ENCODE assay signal across 9 cellular contexts in genomic region chr3:146640955-146641867, GRCh38. TPM values are rescaled to one million over a fixed set of nuclear protein-coding genes. Genes with fewer than 3 reads are reported as not detected.
DNase-seq lines count a peak whose midpoint lies in the region; ATAC-seq and TF ChIP-seq lines count a peak whose summit lies in the region.
"Had no signal": no experiment of that assay in that cellular context is flagged by ENCODE, and none has a peak within 500 bp of the region (broad histone marks: within the 10 kb centered on the region; RNA-seq: fewer than 3 reads in every experiment).

No MANE protein-coding gene starts in this region.

- H3K27ac Mint-ChIP-seq in nephron progenitor cell: no peak overlapping the region
- H3K27ac Mint-ChIP-seq: dendritic cell treated with granulocyte-macrophage colony-stimulating factor and Interleukin-4, amounts not matched to agents 40 ng/mL and 50 ng/mL, for 4 days had no signal

- peaks cover 3% of the 10 kb centered on the region for H3K27me3 Mint-ChIP-seq in nephron progenitor cell (ENCODE audit: low read depth, poor library complexity)

- H3K9ac ChIP-seq in NT2/D1 (ENCODE audit: insufficient read length, low read depth) (no peak overlapping the region), colonic mucosa (ENCODE audit: low read depth in 2 of 2, low read length in 2 of 2) (no peak overlapping the region)

- peak; percentile 35 for TF ChIP-seq CTCF in colonic mucosa (IDR thresholded peaks at IDR 0.05)
- peak; percentile 60 for TF ChIP-seq CTCF in nephron progenitor cell (IDR thresholded peaks at IDR 0.05)

- no peak overlapping the region for H3K4me3 Mint-ChIP-seq in nephron progenitor cell
- H3K4me3 Mint-ChIP-seq: dendritic cell treated with granulocyte-macrophage colony-stimulating factor and Interleukin-4, amounts not matched to agents 40 ng/mL and 50 ng/mL, for 4 days had no signal

- H3K4me1 ChIP-seq in NT2/D1 (ENCODE audit: insufficient read depth, insufficient read length) (no peaks in the 10 kb centered on the region), colonic mucosa (no peaks in the 10 kb centered on the region)

- no peak overlapping the region for H3K4me3 ChIP-seq in NT2/D1 (ENCODE audit: insufficient read length, low read depth)
- no peak overlapping the region for H3K4me3 ChIP-seq in colonic mucosa

- DNase-seq in NCI-H510A treated with DMSO at 0.1 percent for 48 hours (lab: John Stamatoyannopoulos, UW) (peak; percentile 43), NCI-H510A (lab: John Stamatoyannopoulos, UW) (no peak), NT2/D1 (ENCODE audit: low read depth, low spot score) (peak; percentile 38), colonic mucosa (no peak), nephron progenitor cell (peak; percentile 24)

- H3K4me1 Mint-ChIP-seq in nephron progenitor cell: no peaks in the 10 kb centered on the region

- H3K36me3 ChIP-seq in NT2/D1 (ENCODE audit: insufficient read depth, insufficient read length, low read length) (no peaks in the 10 kb centered on the region), colonic mucosa (no peaks in the 10 kb centered on the region)

- intact Hi-C loops in colonic mucosa (cut with DNase I): no loop called here

- H3K9me3 Mint-ChIP-seq in nephron progenitor cell: no peaks in the 10 kb centered on the region
- H3K9me3 Mint-ChIP-seq: dendritic cell treated with granulocyte-macrophage colony-stimulating factor and Interleukin-4, amounts not matched to agents 40 ng/mL and 50 ng/mL, for 4 days had no signal

- H3K27me3 ChIP-seq in NT2/D1 (ENCODE audit: insufficient read depth, insufficient read length): no peaks in the 10 kb centered on the region
- no peaks in the 10 kb centered on the region for H3K27me3 ChIP-seq in colonic mucosa

- H3K36me3 Mint-ChIP-seq in nephron progenitor cell (ENCODE audit: low read depth): no peaks in the 10 kb centered on the region

- ATAC-seq in GM21390 (IDR thresholded peaks at IDR 0.05; ENCODE audit: unreplicated experiment): peak; percentile 88
- ATAC-seq in HG03565 (IDR thresholded peaks at IDR 0.05; ENCODE audit: unreplicated experiment): peak; percentile 78
- no peak for ATAC-seq in GM18520 (IDR thresholded peaks at IDR 0.05; ENCODE audit: unreplicated experiment)

- no peak overlapping the region for H3K27ac ChIP-seq in colonic mucosa

- H3K9me3 ChIP-seq in NT2/D1 (ENCODE audit: insufficient read depth, low read length): no peaks in the 10 kb centered on the region
- no peaks in the 10 kb centered on the region for H3K9me3 ChIP-seq in colonic mucosa

RNA-seq across cellular contexts. Expression of gene PLSCR5, which starts 36.1 kb away (rescaled TPM):
- not detected for total RNA-seq in colonic mucosa

Comparison
In these comparisons a context has a peak if more than half of its experiments do, and no peak if none do; other contexts are left out.
1. DNase-seq: peak in NCI-H510A treated with DMSO at 0.1 percent for 48 hours (single experiment), NT2/D1 (single experiment) and nephron progenitor cell (single experiment); none in NCI-H510A (single experiment) and colonic mucosa (single experiment).